9 cellular contexts compared by ENCODE assay signal in the genomic region with DNA sequence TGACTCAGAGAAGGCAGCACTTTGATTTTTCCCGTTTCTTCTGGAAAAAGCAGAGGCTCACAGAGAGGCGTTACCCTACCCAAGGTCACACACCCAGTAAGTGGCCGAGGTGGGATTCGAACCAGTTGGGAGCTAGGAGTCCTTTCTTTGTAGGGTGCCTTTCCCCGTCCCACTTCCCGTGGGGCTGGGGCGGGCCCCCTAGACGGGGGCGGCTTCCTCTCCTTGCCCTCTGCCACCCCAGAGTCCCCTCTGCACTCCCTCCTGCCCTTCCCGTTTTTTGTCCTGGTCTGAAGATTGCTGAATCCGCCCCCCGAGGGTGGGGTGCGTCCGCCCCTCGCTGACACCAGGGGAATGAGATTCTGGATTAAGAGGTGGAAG. TPM values are rescaled to one million over a fixed set of nuclear protein-coding genes. Genes with fewer than 3 reads are reported as not detected.
DNase-seq lines count a peak whose midpoint lies in the region; ATAC-seq and TF ChIP-seq lines count a peak whose summit lies in the region.
"Had no signal": no experiment of that assay in that cellular context is flagged by ENCODE, and none has a peak within 500 bp of the region (broad histone marks: within the 10 kb centered on the region; RNA-seq: fewer than 3 reads in every experiment).

No MANE protein-coding gene starts in this region.

- H3K18ac ChIP-seq in mesenchymal stem cell (ENCODE audit: low read depth in 1 of 2, low read length in 2 of 2), result peak overlapping the region in 1 of 2 experiments; percentile 67

- H4K8ac ChIP-seq in mesenchymal stem cell (ENCODE audit: low read length), result no peak overlapping the region

- peak overlapping the region; percentile 90 for H2BK120ac ChIP-seq in mesenchymal stem cell (ENCODE audit: low read depth, low read length)

- H3K27ac ChIP-seq in PC-9 (no peak overlapping the region), mesenchymal stem cell (ENCODE audit: low read length, poor library complexity, severe bottlenecking) (no peak overlapping the region), upper lobe of right lung (peak overlapping the region; percentile 85)

- H3K4me1 ChIP-seq in PC-9 (replicated peaks; ENCODE audit: insufficient read depth) (peaks cover 10% of the 10 kb centered on the region), mesenchymal stem cell (ENCODE audit: control insufficient read depth, insufficient read depth, low read depth, low read length) (peaks cover 18% of the 10 kb centered on the region), upper lobe of right lung (peaks cover 16% of the 10 kb centered on the region)

- peaks cover 20% of the 10 kb centered on the region for H3K79me2 ChIP-seq in PC-9 (ENCODE audit: low read depth)

- peak overlapping the region; percentile 90 for H2AFZ ChIP-seq in PC-9
- H2AFZ ChIP-seq in mesenchymal stem cell (ENCODE audit: low read depth, low read length), result no peak overlapping the region

- no peaks in the 10 kb centered on the region for H3K36me3 ChIP-seq in GM06990 (ENCODE audit: control insufficient read depth, insufficient read depth, low read length)
- H3K36me3 ChIP-seq in PC-9 (ENCODE audit: low read depth), result no peaks in the 10 kb centered on the region
- peaks cover 6 to 15% of the 10 kb centered on the region in 2 experiments for H3K36me3 ChIP-seq in mesenchymal stem cell (ENCODE audit: control insufficient read depth in 1 of 2, insufficient read depth in 2 of 2, low read depth in 1 of 2, low read length in 2 of 2)
- no peaks in the 10 kb centered on the region for H3K36me3 ChIP-seq in upper lobe of right lung

- no peak for DNase-seq in GM06990 (ENCODE audit: extremely low read depth, insufficient read length)
- no peak for DNase-seq in PC-9
- peak; percentile 14 for DNase-seq in central memory CD4-positive, alpha-beta T cell
- DNase-seq in mesenchymal stem cell, result no peak
- peak; percentile 80 for DNase-seq in upper lobe of right lung
- DNase-seq in GOT3 (lab: John Stamatoyannopoulos, UW), result no peak
- no peak for DNase-seq in omental fat pad (ENCODE audit: low spot score)
- DNase-seq in NCI-H1930 (lab: John Stamatoyannopoulos, UW), result no peak

- H3K23ac ChIP-seq in mesenchymal stem cell (ENCODE audit: low read length in 2 of 2), result peak overlapping the region in 1 of 2 experiments; percentile 86

- H3K79me1 ChIP-seq in mesenchymal stem cell (replicated peaks; ENCODE audit: low read length, poor library complexity, severe bottlenecking), result peaks cover 40% of the 10 kb centered on the region

- POLR2A ChIA-PET in PC-9 (lab: Charles Lee; ENCODE audit: unreplicated experiment), result no interaction called here

- H3K9ac ChIP-seq in mesenchymal stem cell (ENCODE audit: low read length), result peak overlapping the region; percentile 94

- H3K9me3 ChIP-seq in PC-9 (ENCODE audit: insufficient read depth, low read depth), result no peaks in the 10 kb centered on the region
- no peaks in the 10 kb centered on the region for H3K9me3 ChIP-seq in mesenchymal stem cell (ENCODE audit: control insufficient read depth, low read length)
- no peaks in the 10 kb centered on the region for H3K9me3 ChIP-seq in upper lobe of right lung

- no TSS peak for BruUV-seq in PC-9 (replicated peaks; lab: Mats Ljungman, UMichigan)

- intact Hi-C loops in PC-9 (cut with micrococcal nuclease; ENCODE audit: unreplicated experiment), result no loop called here
- intact Hi-C loops in upper lobe of right lung (cut with DNase I), result no loop called here

- no peak overlapping the region for H4K91ac ChIP-seq in mesenchymal stem cell (ENCODE audit: low read length)

- H3K9me2 ChIP-seq in PC-9 (ENCODE audit: insufficient read depth), result no peaks in the 10 kb centered on the region

- H3K14ac ChIP-seq in mesenchymal stem cell (ENCODE audit: low read length in 2 of 2), result peak overlapping the region in 1 of 2 experiments; percentile 18

- WGBS in mesenchymal stem cell, result 20% methylated on average over 13 of the region's 15 CpGs

- no peaks in the 10 kb centered on the region for H3K27me3 ChIP-seq in GM06990 (replicated peaks; ENCODE audit: control insufficient read depth, insufficient read depth, low read length)
- no peaks in the 10 kb centered on the region for H3K27me3 ChIP-seq in PC-9 (ENCODE audit: insufficient read depth, low read depth)
- H3K27me3 ChIP-seq in mesenchymal stem cell (ENCODE audit: control insufficient read depth in 1 of 2, insufficient read depth in 1 of 2, low read length in 2 of 2), result no peaks in the 10 kb centered on the region
- H3K27me3 ChIP-seq in upper lobe of right lung, result no peaks in the 10 kb centered on the region

- TF ChIP-seq CTCF in GM06990 (IDR thresholded peaks at IDR 0.05; ENCODE audit: insufficient read depth, low read length, poor library complexity, severe bottlenecking) (no peak), PC-9 (conservative IDR thresholded peaks at IDR 0.05) (no peak), upper lobe of right lung (IDR thresholded peaks at IDR 0.05) (no peak), omental fat pad (IDR thresholded peaks at IDR 0.05) (no peak)

- H3F3A ChIP-seq in PC-9 (ENCODE audit: insufficient read depth, low read depth), result peaks cover 7% of the 10 kb centered on the region; the same call in 1 of the 2 replicates

- ATAC-seq in upper lobe of right lung (peak; percentile 65), omental fat pad (ENCODE audit: low FRiP score) (no peak)

- H3K4ac ChIP-seq in mesenchymal stem cell (ENCODE audit: low read depth in 1 of 2, low read length in 2 of 2), result peak overlapping the region; percentile 80 to 91

- no peak overlapping the region for H2BK5ac ChIP-seq in mesenchymal stem cell (ENCODE audit: low read depth, low read length, poor library complexity, severe bottlenecking)

- H4K20me1 ChIP-seq in PC-9 (ENCODE audit: insufficient read depth), result peaks cover 6% of the 10 kb centered on the region

- H3K4me2 ChIP-seq in PC-9 (peak overlapping the region; percentile 91), mesenchymal stem cell (ENCODE audit: low read length, poor library complexity, severe bottlenecking) (peak overlapping the region; percentile 62)

- CTCF ChIA-PET in PC-9 (lab: Charles Lee), result no interaction called here

- H3K4me3 ChIP-seq in GM06990 (replicated peaks; ENCODE audit: low read depth, low read length) (peak overlapping the region; percentile 91), PC-9 (peak overlapping the region; percentile 82), mesenchymal stem cell (ENCODE audit: insufficient read depth in 1 of 2, low read depth in 1 of 2, low read length in 2 of 2) (peak overlapping the region; percentile 95 to 96), upper lobe of right lung (peak overlapping the region; percentile 98)

- no peak overlapping the region for H2BK15ac ChIP-seq in mesenchymal stem cell (ENCODE audit: low read depth, poor library complexity, severe bottlenecking)

- H2BK12ac ChIP-seq in mesenchymal stem cell (ENCODE audit: low read length in 2 of 2), result no peak overlapping the region

- peak overlapping the region; percentile 62 for H2AK5ac ChIP-seq in mesenchymal stem cell (ENCODE audit: low read length, severe bottlenecking)

RNA-seq across cellular contexts. Expression of a gene that starts 0.7 kb away (rescaled TPM):
- total RNA-seq in PC-9 (2021) (24.8 and 26.4 TPM in 2 replicates), upper lobe of right lung (16.6 TPM), omental fat pad (10 to 100 TPM; 11.8 to 23.3 (median 15.4) TPM)
- polyA plus RNA-seq in mesenchymal stem cell (2013, experiment 1 of 2), result 4.9 TPM
- polyA plus RNA-seq in mesenchymal stem cell (2013, experiment 2 of 2), result 4.7 TPM

RNA-seq across cellular contexts. Expression of a gene that starts 36.4 kb away (rescaled TPM):
- total RNA-seq in PC-9 (2021) (0.35 and 0.50 TPM in 2 replicates), upper lobe of right lung (13.2 TPM), omental fat pad (10 to 100 TPM; 27.8 to 59.4 (median 54.5) TPM)
- polyA plus RNA-seq in mesenchymal stem cell (2013, experiment 1 of 2), result 28.0 TPM
- 29.6 TPM for polyA plus RNA-seq in mesenchymal stem cell (2013, experiment 2 of 2)
- total RNA-seq: NCI-H460 had no signal

Comparison
In these comparisons a context has a peak if more than half of its experiments do, and no peak if none do; other contexts are left out.
1. DNase-seq: peak in central memory CD4-positive, alpha-beta T cell (single experiment) and upper lobe of right lung (single experiment); none in GM06990 (single experiment), PC-9 (0 of 2), mesenchymal stem cell (single experiment), GOT3 (single experiment), omental fat pad (single experiment) and NCI-H1930 (0 of 2).
2. Peak in every context shown above with its lines, with median percentiles within 50 percentile points of each other: H3K4me3 ChIP-seq.